1 cellular context compared by ENCODE assay signal in the genomic region with DNA sequence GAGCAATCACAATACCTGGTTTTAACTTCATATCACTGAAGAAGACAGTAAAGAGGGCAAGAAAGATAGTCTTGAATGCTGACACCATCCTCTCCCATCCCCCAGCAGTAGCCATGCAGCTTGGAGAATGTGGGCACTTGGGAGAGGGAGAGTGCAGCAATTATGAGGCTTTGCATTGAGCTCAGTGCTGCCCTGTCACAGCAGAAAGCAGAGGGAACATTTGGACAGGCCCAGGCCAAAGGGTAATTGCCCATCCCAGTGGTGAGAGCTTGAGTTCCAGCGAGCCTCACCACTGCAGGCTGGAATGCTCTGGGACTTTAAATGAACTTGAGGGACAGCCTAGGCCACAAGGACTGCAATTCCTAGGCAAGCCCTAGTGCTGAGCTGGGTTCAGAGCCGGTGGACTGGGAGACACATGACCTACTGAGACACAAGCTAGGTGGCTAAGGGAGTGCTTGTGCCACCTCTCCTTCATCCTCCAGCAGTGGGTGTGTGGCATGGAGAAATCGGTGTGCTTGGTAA.
TF ChIP-seq lines count a peak whose summit lies in the region.

No MANE protein-coding gene starts in this region.

TF ChIP-seq in HepG2, 621 proteins besides CTCF, POLR2A, EP300 and RAD21 (continued from another document):
- TF ChIP-seq POLR2G (IDR thresholded peaks at IDR 0.05; ENCODE audit: low read depth, low read length) (no peak), ZNF256 (CRISPR knock-in tag; conservative IDR thresholded peaks at IDR 0.05) (no peak), ZNF343 (CRISPR knock-in tag; IDR thresholded peaks at IDR 0.05) (no peak)
